In the genomic region with DNA sequence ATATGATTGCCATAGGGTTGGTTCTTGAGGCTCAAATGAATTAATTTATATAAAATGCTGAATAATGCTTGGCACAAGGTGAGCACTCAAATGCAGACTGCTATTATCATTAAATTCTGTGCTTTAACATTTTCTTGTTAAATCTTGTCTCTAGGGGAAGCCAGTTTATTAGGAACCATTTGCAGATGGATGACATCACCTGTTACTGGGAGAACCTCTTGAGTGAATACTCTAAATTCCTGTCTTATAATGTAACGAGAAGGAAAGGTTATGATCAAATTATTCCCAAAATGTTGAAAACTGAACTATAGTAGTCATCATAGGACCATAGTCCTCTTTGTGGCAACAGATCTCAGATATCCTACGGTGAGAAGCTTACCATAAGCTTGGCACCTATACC, we compare ENCODE assay signal across 23 cellular contexts.
"Had no signal": no experiment of that assay in that cellular context is flagged by ENCODE, and none has a peak within 500 bp of the region (broad histone marks: within the 10 kb centered on the region; RNA-seq: fewer than 3 reads in every experiment).

No MANE protein-coding gene starts in this region.

- H3K4me1 Mint-ChIP-seq: activated B cell treated with CpG ODN at 0.5 μM for 24 hours; activated naive CD4-positive, alpha-beta T cell treated with anti-CD3 and anti-CD28 coated beads, Interleukin-2, amount 50 U/mL, for 24 hours had no signal

- ATAC-seq: activated CD4-positive, alpha-beta T cell treated with anti-CD3 and anti-CD28 coated beads for 36 hours; activated CD8-positive, alpha-beta memory T cell treated with anti-CD3 and anti-CD28 coated beads, Interleukin-2, amount 10 ng/mL, durations not matched to agents 7 days and 5 days; activated CD8-positive, alpha-beta T cell treated with anti-CD3 and anti-CD28 coated beads, Interleukin-2, amount 10 ng/mL, durations not matched to agents 7 days and 5 days; left lobe of liver; natural killer cell treated with Interleukin-12 subunit alpha and Interleukin-12 subunit beta and Interleukin-15 and Interleukin-18, amount 100 ng/mL, for 72 hours; right cardiac atrium had no signal

- H3K4me3 Mint-ChIP-seq: activated B cell treated with CpG ODN at 0.5 μM for 24 hours; activated CD4-positive, alpha-beta T cell treated with anti-CD3 and anti-CD28 coated beads for 36 hours; activated CD8-positive, alpha-beta memory T cell treated with anti-CD3 and anti-CD28 coated beads, Interleukin-2, amount 10 ng/mL, durations not matched to agents 7 days and 5 days; activated CD8-positive, alpha-beta T cell treated with anti-CD3 and anti-CD28 coated beads, Interleukin-2, amount 10 ng/mL, durations not matched to agents 7 days and 5 days; activated naive CD4-positive, alpha-beta T cell treated with anti-CD3 and anti-CD28 coated beads, Interleukin-2, amount 50 U/mL, for 24 hours; brain; natural killer cell treated with Interleukin-12 subunit alpha and Interleukin-12 subunit beta and Interleukin-15 and Interleukin-18, amount 100 ng/mL, for 72 hours; T-helper 2 cell treated with Interferon-gamma antibody and Interleukin-4, amounts not matched to agents 5 μg/mL and 100 μg/mL, for 36 hours had no signal

- H3K27ac ChIP-seq: spleen, testis had no signal

- DNase-seq: activated B cell treated with CpG ODN at 0.5 μM for 24 hours; activated CD4-positive, alpha-beta T cell treated with anti-CD3 and anti-CD28 coated beads for 36 hours; activated CD8-positive, alpha-beta memory T cell treated with anti-CD3 and anti-CD28 coated beads, Interleukin-2, amount 10 ng/mL, durations not matched to agents 7 days and 5 days; activated CD8-positive, alpha-beta T cell treated with anti-CD3 and anti-CD28 coated beads, Interleukin-2, amount 10 ng/mL, durations not matched to agents 7 days and 5 days; activated T-cell treated with anti-CD3 and anti-CD28 coated beads, Interleukin-2, amount 50 U/mL, for 48 hours; aorta; foreskin fibroblast; head of caudate nucleus; hippocampal formation; mesendoderm; posterior cingulate gyrus; right cardiac atrium; spleen; stimulated activated naive CD4-positive, alpha-beta T cell; T-helper 1 cell; testis had no signal

- H3K27me3 Mint-ChIP-seq: activated B cell treated with CpG ODN at 0.5 μM for 24 hours; activated CD4-positive, alpha-beta T cell treated with anti-CD3 and anti-CD28 coated beads for 36 hours; activated CD8-positive, alpha-beta memory T cell treated with anti-CD3 and anti-CD28 coated beads, Interleukin-2, amount 10 ng/mL, durations not matched to agents 7 days and 5 days; activated naive CD4-positive, alpha-beta T cell treated with anti-CD3 and anti-CD28 coated beads, Interleukin-2, amount 50 U/mL, for 24 hours; brain; natural killer cell treated with Interleukin-12 subunit alpha and Interleukin-12 subunit beta and Interleukin-15 and Interleukin-18, amount 100 ng/mL, for 72 hours had no signal

- H3K27me3 ChIP-seq: spleen, testis had no signal

- H3K27ac Mint-ChIP-seq: activated B cell treated with CpG ODN at 0.5 μM for 24 hours; activated CD4-positive, alpha-beta T cell treated with anti-CD3 and anti-CD28 coated beads for 36 hours; activated CD8-positive, alpha-beta memory T cell treated with anti-CD3 and anti-CD28 coated beads, Interleukin-2, amount 10 ng/mL, durations not matched to agents 7 days and 5 days; activated CD8-positive, alpha-beta T cell treated with anti-CD3 and anti-CD28 coated beads, Interleukin-2, amount 10 ng/mL, durations not matched to agents 7 days and 5 days; activated naive CD4-positive, alpha-beta T cell treated with anti-CD3 and anti-CD28 coated beads, Interleukin-2, amount 50 U/mL, for 24 hours; activated T-helper 2 cell treated with anti-CD3 and anti-CD28 coated beads, Interferon-gamma antibody, Interleukin-2, Interleukin-4, amounts not matched to agents 10 μg/mL and 5 μg/mL and 100 μg/mL, durations not matched to agents 14 hours and 24 hours and 36 hours; brain; natural killer cell treated with Interleukin-12 subunit alpha and Interleukin-12 subunit beta and Interleukin-15 and Interleukin-18, amount 100 ng/mL, for 72 hours; T-helper 2 cell treated with Interferon-gamma antibody and Interleukin-4, amounts not matched to agents 5 μg/mL and 100 μg/mL, for 36 hours had no signal

- H3K4me1 ChIP-seq: testis had no signal

- H3K4me3 ChIP-seq: lung, spleen, testis had no signal

- H3K9me3 Mint-ChIP-seq: activated B cell treated with CpG ODN at 0.5 μM for 24 hours; activated naive CD4-positive, alpha-beta T cell treated with anti-CD3 and anti-CD28 coated beads, Interleukin-2, amount 50 U/mL, for 24 hours; activated T-helper 2 cell treated with anti-CD3 and anti-CD28 coated beads, Interferon-gamma antibody, Interleukin-2, Interleukin-4, amounts not matched to agents 10 μg/mL and 5 μg/mL and 100 μg/mL, durations not matched to agents 14 hours and 24 hours and 36 hours; brain; natural killer cell treated with Interleukin-12 subunit alpha and Interleukin-12 subunit beta and Interleukin-15 and Interleukin-18, amount 100 ng/mL, for 72 hours; T-helper 2 cell treated with Interferon-gamma antibody and Interleukin-4, amounts not matched to agents 5 μg/mL and 100 μg/mL, for 36 hours had no signal

- H3K9me3 ChIP-seq: spleen, testis had no signal
